Comparison of ENCODE assay signal across 8 cellular contexts in the genomic region with DNA sequence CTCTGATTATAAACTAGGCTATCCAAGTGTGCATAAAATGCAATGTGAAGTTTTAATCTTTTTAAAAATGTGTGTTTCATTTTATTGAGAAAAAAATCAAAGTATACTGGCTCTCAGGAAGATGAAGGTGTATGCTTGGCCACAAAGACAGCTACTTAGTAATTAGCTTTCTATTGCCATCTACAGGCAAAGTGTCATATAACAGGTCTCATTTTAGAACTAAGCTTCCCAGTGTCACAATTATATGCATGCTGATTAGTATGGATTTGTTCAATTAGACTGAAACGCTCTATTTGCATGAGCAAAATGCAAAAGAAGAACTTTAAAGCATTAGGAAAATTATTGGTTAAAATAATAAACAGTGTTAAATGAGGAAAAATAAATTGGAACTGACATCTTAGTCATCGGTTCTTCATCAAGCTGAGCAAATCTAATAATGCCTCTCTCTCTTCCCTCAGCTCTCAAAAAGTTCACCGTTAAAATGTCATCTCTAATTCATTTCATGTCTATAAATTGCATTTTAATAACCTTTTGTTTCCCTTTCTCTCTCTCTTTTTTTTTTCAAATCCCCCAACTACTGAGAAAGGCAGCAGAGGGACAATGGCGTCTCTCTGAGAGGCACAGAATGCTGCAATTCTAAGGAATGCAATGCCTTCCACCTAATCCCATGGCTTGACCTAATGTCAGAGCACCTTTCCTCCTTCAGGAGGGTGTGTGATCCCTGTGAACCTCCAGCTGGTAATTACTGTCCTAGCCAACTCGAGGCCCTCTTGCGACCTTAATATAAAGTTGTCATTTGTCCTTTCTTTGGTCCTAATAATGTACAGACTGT.
A peak's percentile ranks its signal among the peaks of the same experiment; 100 is the strongest.
DNase-seq lines count a peak whose midpoint lies in the region; ATAC-seq and TF ChIP-seq lines count a peak whose summit lies in the region.

No MANE protein-coding gene starts in this region.

- 72% methylated on average over 6 of the region's 6 CpGs for WGBS in suprapubic skin

- TF ChIP-seq CTCF in nephron (IDR thresholded peaks at IDR 0.05; ENCODE audit: unreplicated experiment in 3 of 3): peak; percentile 62 to 70 (median 63)
- TF ChIP-seq CTCF in suprapubic skin (IDR thresholded peaks at IDR 0.05): no peak

- TF ChIP-seq POLR2A in suprapubic skin (IDR thresholded peaks at IDR 0.05): no peak

- no peak overlapping the region for H3K4me3 ChIP-seq in suprapubic skin
- no peak overlapping the region for H3K4me3 ChIP-seq in effector memory CD4-positive, alpha-beta T cell (ENCODE audit: insufficient read depth, low read depth, low read length, poor library complexity, severe bottlenecking)

- no peaks in the 10 kb centered on the region for H3K36me3 ChIP-seq in suprapubic skin
- H3K36me3 ChIP-seq in effector memory CD4-positive, alpha-beta T cell (ENCODE audit: control insufficient read depth, insufficient read depth, low read length): no peaks in the 10 kb centered on the region

- H3K27ac Mint-ChIP-seq in nephron: peak overlapping the region in 1 of 3 experiments; percentile 30

- no peaks in the 10 kb centered on the region for H3K27me3 ChIP-seq in suprapubic skin
- no peaks in the 10 kb centered on the region for H3K27me3 ChIP-seq in effector memory CD4-positive, alpha-beta T cell (replicated peaks; ENCODE audit: control insufficient read depth, insufficient read depth, low read length, poor library complexity, severe bottlenecking)

- H3K27ac ChIP-seq in suprapubic skin: no peak overlapping the region
- H3K27ac ChIP-seq in effector memory CD4-positive, alpha-beta T cell (ENCODE audit: insufficient read depth, low read length, poor library complexity, severe bottlenecking): no peak overlapping the region

- no peaks in the 10 kb centered on the region for H3K9me3 Mint-ChIP-seq in nephron

- no peaks in the 10 kb centered on the region for H3K27me3 Mint-ChIP-seq in nephron (ENCODE audit: low read depth)

- peaks cover 53% of the 10 kb centered on the region for H3K4me1 Mint-ChIP-seq in nephron

- no peak overlapping the region for H3K4me3 Mint-ChIP-seq in nephron

- H3K36me3 Mint-ChIP-seq in nephron (ENCODE audit: low read depth): no peaks in the 10 kb centered on the region

- DNase-seq in NCI-H510A treated with DMSO at 0.1 percent for 48 hours (lab: John Stamatoyannopoulos, UW) (peak; percentile 14), NCI-H510A (lab: John Stamatoyannopoulos, UW) (no peak), NCI-H446 (lab: John Stamatoyannopoulos, UW) (peak; percentile 47 to 75), dedifferentiated amniotic fluid mesenchymal stem cell (ENCODE audit: extremely low spot score) (peak; percentile 40), suprapubic skin (ENCODE audit: low spot score in 2 of 2) (no peak)
- DNase-seq in effector memory CD4-positive, alpha-beta T cell: no peak

- peak; percentile 81 for ATAC-seq in HG02798 (IDR thresholded peaks at IDR 0.05; ENCODE audit: poor library complexity, unreplicated experiment)

- H3K9me3 ChIP-seq in suprapubic skin: no peaks in the 10 kb centered on the region
- H3K9me3 ChIP-seq in effector memory CD4-positive, alpha-beta T cell (ENCODE audit: control insufficient read depth, low read length): no peaks in the 10 kb centered on the region

- TF ChIP-seq EP300 in suprapubic skin (IDR thresholded peaks at IDR 0.05): no peak

- peaks cover 9% of the 10 kb centered on the region for H3K4me1 ChIP-seq in suprapubic skin
- no peaks in the 10 kb centered on the region for H3K4me1 ChIP-seq in effector memory CD4-positive, alpha-beta T cell (ENCODE audit: control insufficient read depth, insufficient read depth, low read length, poor library complexity, severe bottlenecking)

Comparison
In these comparisons a context has a peak if more than half of its experiments do, and no peak if none do; other contexts are left out.
1. DNase-seq: peak in NCI-H510A treated with DMSO at 0.1 percent for 48 hours (single experiment), NCI-H446 (2 of 2) and dedifferentiated amniotic fluid mesenchymal stem cell (single experiment); none in NCI-H510A (single experiment), suprapubic skin (0 of 2) and effector memory CD4-positive, alpha-beta T cell (0 of 3).
2. CTCF ChIP-seq: peak in nephron (3 of 3); none in suprapubic skin (0 of 2).